ENCODE assay signal across 8 cellular contexts in the genomic region with DNA sequence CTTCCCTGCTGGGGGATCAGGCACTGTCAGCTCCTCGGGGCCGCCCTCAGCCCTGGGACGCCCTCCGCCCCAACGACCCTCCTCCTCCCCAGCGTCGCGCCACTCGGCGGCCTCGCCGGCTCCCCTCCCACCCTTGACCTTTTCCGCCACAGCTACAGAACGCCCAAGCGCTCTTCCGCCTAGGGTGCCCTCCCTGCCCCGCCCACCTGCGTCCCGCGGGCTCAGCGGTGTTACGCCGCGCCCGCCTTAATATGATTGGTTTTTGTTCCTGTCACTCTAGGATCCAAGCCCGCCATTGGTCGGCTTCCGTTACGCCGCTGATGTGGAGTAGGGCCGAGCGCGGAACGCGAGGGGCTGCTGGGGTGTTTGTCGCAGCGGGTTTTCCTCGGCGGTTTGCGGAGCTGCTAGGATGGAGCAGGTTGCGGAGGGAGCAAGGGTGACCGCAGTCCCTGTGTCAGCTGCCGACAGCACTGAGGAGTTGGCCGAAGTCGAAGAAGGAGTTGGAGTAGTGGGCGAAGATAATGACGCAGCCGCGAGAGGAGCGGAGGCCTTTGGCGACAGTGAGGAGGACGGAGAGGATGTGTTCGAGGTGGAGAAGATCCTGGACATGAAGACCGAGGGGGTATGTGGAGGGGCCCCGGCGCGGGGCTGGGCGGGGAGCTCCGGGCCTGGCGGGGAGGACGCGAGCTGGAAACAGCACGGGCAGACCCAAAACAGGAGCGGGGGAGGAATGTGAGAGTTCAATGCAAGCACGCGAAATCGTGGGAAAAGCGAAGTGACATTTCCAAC. TPM values are rescaled to one million over a fixed set of nuclear protein-coding genes. Genes with fewer than 3 reads are reported as not detected.
A peak's percentile ranks its signal among the peaks of the same experiment; 100 is the strongest.
DNase-seq lines count a peak whose midpoint lies in the region; FAIRE-seq and TF ChIP-seq lines count a peak whose summit lies in the region.

A gene with protein sequence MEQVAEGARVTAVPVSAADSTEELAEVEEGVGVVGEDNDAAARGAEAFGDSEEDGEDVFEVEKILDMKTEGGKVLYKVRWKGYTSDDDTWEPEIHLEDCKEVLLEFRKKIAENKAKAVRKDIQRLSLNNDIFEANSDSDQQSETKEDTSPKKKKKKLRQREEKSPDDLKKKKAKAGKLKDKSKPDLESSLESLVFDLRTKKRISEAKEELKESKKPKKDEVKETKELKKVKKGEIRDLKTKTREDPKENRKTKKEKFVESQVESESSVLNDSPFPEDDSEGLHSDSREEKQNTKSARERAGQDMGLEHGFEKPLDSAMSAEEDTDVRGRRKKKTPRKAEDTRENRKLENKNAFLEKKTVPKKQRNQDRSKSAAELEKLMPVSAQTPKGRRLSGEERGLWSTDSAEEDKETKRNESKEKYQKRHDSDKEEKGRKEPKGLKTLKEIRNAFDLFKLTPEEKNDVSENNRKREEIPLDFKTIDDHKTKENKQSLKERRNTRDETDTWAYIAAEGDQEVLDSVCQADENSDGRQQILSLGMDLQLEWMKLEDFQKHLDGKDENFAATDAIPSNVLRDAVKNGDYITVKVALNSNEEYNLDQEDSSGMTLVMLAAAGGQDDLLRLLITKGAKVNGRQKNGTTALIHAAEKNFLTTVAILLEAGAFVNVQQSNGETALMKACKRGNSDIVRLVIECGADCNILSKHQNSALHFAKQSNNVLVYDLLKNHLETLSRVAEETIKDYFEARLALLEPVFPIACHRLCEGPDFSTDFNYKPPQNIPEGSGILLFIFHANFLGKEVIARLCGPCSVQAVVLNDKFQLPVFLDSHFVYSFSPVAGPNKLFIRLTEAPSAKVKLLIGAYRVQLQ (plus strand): TSS at position 320 of the 789 bp plus-strand sequence. CDS start 90 bp downstream, at position 410.

- no peak for TF ChIP-seq EP300 in H1 (IDR thresholded peaks at IDR 0.05; ENCODE audit: borderline replicate concordance in 1 of 2, low read depth in 2 of 2, low read length in 2 of 2)

- H3K4me2 ChIP-seq in H1 (ENCODE audit: insufficient read depth in 1 of 2, low read depth in 2 of 2, low read length in 2 of 2) (peak within 1 kb of the TSS; percentile 88 to 96), mesenchymal stem cell (ENCODE audit: low read length, poor library complexity, severe bottlenecking) (peak within 1 kb of the TSS; percentile 62)

- H3K4me3 ChIP-seq in H1 (ENCODE audit: extremely low read depth in 1 of 4, insufficient read depth in 2 of 4, low read depth in 3 of 4, low read length in 4 of 4) (peak within 1 kb of the TSS; percentile 80 to 93 (median 84)), mesenchymal stem cell (ENCODE audit: insufficient read depth in 1 of 2, low read depth in 1 of 2, low read length in 2 of 2) (peak within 1 kb of the TSS; percentile 94 to 98)

- no peak within 1 kb of the TSS for H2AK5ac ChIP-seq in H1 (ENCODE audit: low read depth, low read length)
- H2AK5ac ChIP-seq in mesenchymal stem cell (ENCODE audit: low read length, severe bottlenecking), result no peak within 1 kb of the TSS

- no peak for FAIRE-seq in H1 (lab: Jason Lieb, UNC)

- CTCF ChIA-PET in H1 (lab: Charles Lee; ENCODE audit: partially characterized antibody), result interaction anchor here (0.6 to 1.1 kb wide), 2 partner anchors 22 to 32 kb away, joined by 3 read pairs; no protein-coding TSS in a partner anchor

- H3K4ac ChIP-seq in H1 (replicated peaks; ENCODE audit: insufficient read length, low read depth, low read length) (no peak within 1 kb of the TSS), mesenchymal stem cell (ENCODE audit: low read depth in 1 of 2, low read length in 2 of 2) (peak within 1 kb of the TSS; percentile 31 to 77)

- H3K4me1 ChIP-seq in H1 (replicated peaks in 1 of 4; ENCODE audit: control insufficient read depth in 3 of 4, insufficient read depth in 4 of 4, low read length in 3 of 4) (peaks cover 0 to 2% (median 0%) of the 10 kb centered on the region in 4 experiments; a peak in 3 of 7 replicates), mesenchymal stem cell (ENCODE audit: control insufficient read depth, insufficient read depth, low read depth, low read length) (peaks cover 5% of the 10 kb centered on the region)

- H3K9me3 ChIP-seq in H1 (ENCODE audit: insufficient read depth in 2 of 2, low read depth in 1 of 2, low read length in 1 of 2) (0 out of 4 replicates have a peak, but pooled peaks cover 0 to 4% of the 10 kb centered on the region in 2 experiments), mesenchymal stem cell (ENCODE audit: control insufficient read depth, low read length) (no peaks in the 10 kb centered on the region)

- peak within 1 kb of the TSS; percentile 86 for H2BK5ac ChIP-seq in H1 (ENCODE audit: low read depth, low read length)
- H2BK5ac ChIP-seq in mesenchymal stem cell (ENCODE audit: low read depth, low read length, poor library complexity, severe bottlenecking), result no peak within 1 kb of the TSS

- WGBS in H1 (ENCODE audit: extremely low coverage in 1 of 2, insufficient coverage in 1 of 2, insufficient read length in 1 of 2, insufficient replicate concordance in 2 of 2, low coverage in 1 of 2, low lambda C conversion rate in 2 of 2, missing lambda C conversion rate in 1 of 2), 2 experiments, result 1% methylated on average over 48 of the region's 68 CpGs; no CpG with 5 or more reads in 1 of the 2 experiments
- WGBS in mesenchymal stem cell, result under 1% methylated on average over 68 of the region's 68 CpGs

- H2BK120ac ChIP-seq in H1 (replicated peaks; ENCODE audit: low read depth, low read length) (no peak within 1 kb of the TSS), mesenchymal stem cell (ENCODE audit: low read depth, low read length) (peak within 1 kb of the TSS; percentile 34)

- H3K27me3 ChIP-seq in H1 (replicated peaks in 1 of 4; ENCODE audit: control insufficient read depth in 3 of 4, extremely low read depth in 1 of 4, insufficient read depth in 3 of 4, low read length in 3 of 4) (no peaks in the 10 kb centered on the region), mesenchymal stem cell (ENCODE audit: control insufficient read depth in 1 of 2, insufficient read depth in 1 of 2, low read length in 2 of 2) (no peaks in the 10 kb centered on the region)

- peak within 1 kb of the TSS; percentile 32 for H4K5ac ChIP-seq in H1 (ENCODE audit: insufficient read length, low read depth, low read length)

- no peak within 1 kb of the TSS for H3K23ac ChIP-seq in H1 (ENCODE audit: insufficient read length)
- peak within 1 kb of the TSS; percentile 68 to 74 for H3K23ac ChIP-seq in mesenchymal stem cell (ENCODE audit: low read length in 2 of 2)

- peaks cover 0 to 3% of the 10 kb centered on the region in 2 experiments for H4K20me1 ChIP-seq in H1 (replicated peaks in 1 of 2; ENCODE audit: control insufficient read depth in 1 of 2, insufficient read depth in 2 of 2, low read length in 2 of 2)

- H2BK20ac ChIP-seq in H1 (ENCODE audit: low read length), result no peak within 1 kb of the TSS

- peak within 1 kb of the TSS; percentile 46 for H3K56ac ChIP-seq in H1 (replicated peaks; ENCODE audit: insufficient read length, low read depth, low read length)

- no peak within 1 kb of the TSS for H3K27ac ChIP-seq in H1 (ENCODE audit: low read depth, low read length)
- H3K27ac ChIP-seq in mesenchymal stem cell (ENCODE audit: low read length, poor library complexity, severe bottlenecking), result peak within 1 kb of the TSS; percentile 29

- H3K36me3 ChIP-seq in H1 (ENCODE audit: control insufficient read depth in 2 of 4, insufficient read depth in 4 of 4, low read length in 3 of 4) (no peaks in the 10 kb centered on the region; a peak in 3 of 8 replicates), mesenchymal stem cell (ENCODE audit: control insufficient read depth in 1 of 2, insufficient read depth in 2 of 2, low read depth in 1 of 2, low read length in 2 of 2) (peaks cover 0 to 4% of the 10 kb centered on the region in 2 experiments)

- peaks cover 10% of the 10 kb centered on the region for H3K23me2 ChIP-seq in H1 (ENCODE audit: low read depth, low read length)

- H2BK12ac ChIP-seq in H1 (ENCODE audit: low read depth, low read length), result peak within 1 kb of the TSS; percentile 4; the same call in 1 of the 2 replicates
- H2BK12ac ChIP-seq in mesenchymal stem cell (ENCODE audit: low read length in 2 of 2), result peak within 1 kb of the TSS in 1 of 2 experiments; percentile 6

- H3K79me1 ChIP-seq in H1 (ENCODE audit: low read depth, low read length) (no peaks in the 10 kb centered on the region; the same call in 1 of the 2 replicates), mesenchymal stem cell (replicated peaks; ENCODE audit: low read length, poor library complexity, severe bottlenecking) (peaks cover 3% of the 10 kb centered on the region)

- H4K91ac ChIP-seq in H1 (replicated peaks; ENCODE audit: insufficient read length, low read length), result no peak within 1 kb of the TSS
- H4K91ac ChIP-seq in mesenchymal stem cell (ENCODE audit: low read length), result peak within 1 kb of the TSS; percentile 92

- H3K9ac ChIP-seq in H1 (replicated peaks in 1 of 4; ENCODE audit: extremely low read depth in 1 of 4, low read depth in 3 of 4, low read length in 3 of 4), result peak within 1 kb of the TSS; percentile 54 to 72 (median 60)
- H3K9ac ChIP-seq in mesenchymal stem cell (ENCODE audit: low read length), result peak within 1 kb of the TSS; percentile 89

- H3K14ac ChIP-seq in H1 (ENCODE audit: insufficient read length), result no peak within 1 kb of the TSS
- peak within 1 kb of the TSS in 1 of 2 experiments; percentile 18 for H3K14ac ChIP-seq in mesenchymal stem cell (ENCODE audit: low read length in 2 of 2)

- no peak for TF ChIP-seq POLR2A in H1 (IDR thresholded peaks at IDR 0.05; ENCODE audit: control extremely low read depth in 1 of 2, low read depth in 2 of 2, low read length in 2 of 2)

- TF ChIP-seq CTCF in GM20000 (IDR thresholded peaks at IDR 0.05; ENCODE audit: extremely low read depth, missing control alignments) (no peak), H1 (IDR thresholded peaks at IDR 0.05; ENCODE audit: control extremely low read depth in 1 of 3, insufficient read depth in 1 of 3, low read depth in 1 of 3, low read length in 3 of 3) (no peak)

- POLR2A ChIA-PET in H1 (lab: Charles Lee; ENCODE audit: partially characterized antibody), result interaction anchor here (0.5 to 2.4 kb wide), 6 partner anchors 14 to 141 kb away, joined by 3 to 8 read pairs (median 3); no protein-coding TSS in a partner anchor

- H3K18ac ChIP-seq in H1 (ENCODE audit: extremely low read depth, low read length) (peak within 1 kb of the TSS; percentile 56; the same call in 1 of the 2 replicates), mesenchymal stem cell (ENCODE audit: low read depth in 1 of 2, low read length in 2 of 2) (peak within 1 kb of the TSS; percentile 91 to 96)

- DNase-seq in CMK (ENCODE audit: low read depth) (peak; percentile 74), GM20000 (ENCODE audit: low spot score) (peak; percentile 96), HT-29 (ENCODE audit: low spot score) (peak; percentile 99), NOMO-1 (lab: John Stamatoyannopoulos, UW; ENCODE audit: unreplicated experiment in 2 of 2) (peak; percentile 98 to 100), H1 (ENCODE audit: low read depth in 1 of 2, low spot score in 2 of 2) (peak; percentile 87 to 95), mesenchymal stem cell (peak; percentile 97)
- DNase-seq in activated CD8-positive, alpha-beta memory T cell treated with anti-CD3 and anti-CD28 coated beads for 4 hours (ENCODE audit: low read depth in 2 of 2), result peak; percentile 89
- peak; percentile 90 for DNase-seq in stimulated activated CD8-positive, alpha-beta memory T cell treated with anti-CD3 and anti-CD28 coated beads, Interleukin-12 subunit alpha, Interleukin-12 subunit beta, amount 100 ng/mL, for 4 hours (ENCODE audit: low read depth)

- H4K8ac ChIP-seq in H1 (ENCODE audit: extremely low read depth, insufficient read depth, low read length) (no peak within 1 kb of the TSS; the same call in 1 of the 2 replicates), mesenchymal stem cell (ENCODE audit: low read length) (peak within 1 kb of the TSS; percentile 99)

- no peak for TF ChIP-seq RAD21 in H1 (IDR thresholded peaks at IDR 0.05 in 1 of 2, conservative IDR thresholded peaks at IDR 0.05 in 1 of 2; ENCODE audit: low read depth in 2 of 2, low read length in 2 of 2)

- peak within 1 kb of the TSS; percentile 84 for H2AFZ ChIP-seq in H1 (ENCODE audit: low read length)
- peak within 1 kb of the TSS; percentile 20 for H2AFZ ChIP-seq in mesenchymal stem cell (ENCODE audit: low read depth, low read length)

- peaks cover 0 to 39% of the 10 kb centered on the region in 2 experiments; a peak in 2 of 4 replicates for H3K79me2 ChIP-seq in H1 (ENCODE audit: control insufficient read depth in 1 of 2, insufficient read depth in 2 of 2, low read length in 2 of 2)

- H2BK15ac ChIP-seq in H1 (ENCODE audit: low read length), result no peak within 1 kb of the TSS
- peak within 1 kb of the TSS; percentile 84 for H2BK15ac ChIP-seq in mesenchymal stem cell (ENCODE audit: low read depth, poor library complexity, severe bottlenecking)

RNA-seq across cellular contexts. Expression of the gene that starts here (rescaled TPM):
- total RNA-seq in HT-29 (2014; rRNA removed; shearing (Covaris generic)), result 13.6 and 14.9 TPM in 2 replicates
- total RNA-seq in H1 (2021; fragmentation: NEBNext Ultra II Directional; extraction: Animal tissue kit (Norgen Biotek cat#: 25700)), result 18.0 and 20.5 TPM in 2 replicates
- polyA plus RNA-seq in H1 (2011; rRNA removed), result 6.7 and 8.3 TPM in 2 replicates
- polyA plus RNA-seq in H1 (2011; cell fraction: cytosol; rRNA removed), result 9.7 TPM
- 9.8 TPM for polyA plus RNA-seq in H1 (2011; cell fraction: nucleus; rRNA removed)
- 20.1 to 37.3 TPM (median 23.0 TPM) in 4 replicates for polyA plus RNA-seq in H1 (2012, experiment 1 of 2)
- 2.5 TPM for polyA plus RNA-seq in H1 (2012, experiment 2 of 2)
- polyA plus RNA-seq in H1 (2013, experiment 1 of 2), result 34.9 TPM
- polyA plus RNA-seq in H1 (2013, experiment 2 of 2), result 31.4 TPM
- polyA minus RNA-seq in H1 (2011; rRNA and poly(A)+ RNA removed), result 5.0 and 6.7 TPM in 2 replicates
- polyA minus RNA-seq in H1 (2011; cell fraction: cytosol; rRNA and poly(A)+ RNA removed), result 5.6 TPM
- polyA minus RNA-seq in H1 (2011; cell fraction: nucleus; rRNA and poly(A)+ RNA removed), result 6.7 TPM
- polyA plus RNA-seq in mesenchymal stem cell (2013, experiment 1 of 2), result 41.4 TPM
- polyA plus RNA-seq in mesenchymal stem cell (2013, experiment 2 of 2), result 40.2 TPM
